In the genomic region with DNA sequence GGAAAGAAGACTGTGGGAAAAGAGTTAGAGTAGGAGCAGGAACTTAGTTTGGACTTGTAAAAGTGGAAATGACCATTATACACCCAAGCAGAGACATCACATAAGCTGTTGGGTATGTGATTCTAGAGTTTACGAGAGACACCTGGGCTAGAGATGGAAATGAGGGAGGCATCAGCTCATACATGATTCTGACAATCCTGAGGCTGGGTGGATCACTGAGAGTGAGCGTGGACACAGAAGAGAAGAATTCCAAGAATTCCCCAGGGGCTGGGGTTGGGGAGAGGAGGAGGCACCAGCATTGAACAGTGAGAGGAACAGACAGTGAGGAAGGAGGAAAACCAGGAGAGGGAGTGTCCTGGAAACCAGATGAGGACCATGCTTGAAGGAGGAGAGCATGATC, we compare ENCODE assay signal across 1 cellular context.
TF ChIP-seq lines count a peak whose summit lies in the region.

No MANE protein-coding gene starts in this region.

TF ChIP-seq in IMR-90, 13 proteins besides CTCF, POLR2A, EP300 and RAD21:
- TF ChIP-seq RFX5 (IDR thresholded peaks at IDR 0.05; ENCODE audit: low read depth, low read length) (no peak), BHLHE40 (IDR thresholded peaks at IDR 0.05; ENCODE audit: low read depth, low read length) (no peak), NFE2L2 (IDR thresholded peaks at IDR 0.05; ENCODE audit: low read depth, low read length) (no peak), MAFK (IDR thresholded peaks at IDR 0.05; ENCODE audit: low read depth, low read length) (no peak), USF2 (IDR thresholded peaks at IDR 0.05; ENCODE audit: low read depth, low read length) (no peak), FOS (IDR thresholded peaks at IDR 0.05; ENCODE audit: low read depth, low read length) (no peak)
TF ChIP-seq in IMR-90: peak in this region for 0.
